11 cellular contexts compared by ENCODE assay signal in the genomic region with DNA sequence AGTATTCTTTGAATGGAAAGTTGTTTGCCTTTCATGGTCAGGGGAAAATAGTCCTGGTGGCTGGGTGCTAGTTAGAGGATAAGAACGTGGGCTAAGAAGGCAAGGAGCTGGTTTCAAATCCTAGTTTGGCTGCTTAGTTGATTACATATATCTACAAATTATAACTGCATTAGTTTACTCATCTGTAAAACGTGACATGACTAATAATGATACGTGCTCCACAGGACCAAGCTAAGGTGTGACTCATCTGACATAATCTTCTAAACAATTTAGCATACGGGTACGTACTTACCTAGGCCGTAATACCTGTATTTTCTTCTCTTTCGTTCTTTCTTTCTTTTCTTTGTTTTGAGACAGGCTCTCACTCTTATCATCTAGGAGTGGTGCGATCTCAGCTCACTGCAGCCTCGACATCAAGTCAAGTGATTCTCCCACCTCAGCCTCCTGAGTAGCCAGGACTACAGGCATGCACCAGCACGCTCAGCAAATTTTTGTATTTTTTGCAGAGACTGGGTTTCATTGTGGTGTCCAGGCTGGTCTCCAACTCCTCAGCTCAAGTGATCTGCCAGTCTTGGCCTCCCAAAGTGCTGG.
A peak's percentile ranks its signal among the peaks of the same experiment; 100 is the strongest.
DNase-seq lines count a peak whose midpoint lies in the region; ATAC-seq, FAIRE-seq and TF ChIP-seq lines count a peak whose summit lies in the region.
"Had no signal": no experiment of that assay in that cellular context is flagged by ENCODE, and none has a peak within 500 bp of the region (broad histone marks: within the 10 kb centered on the region; RNA-seq: fewer than 3 reads in every experiment).

No MANE protein-coding gene starts in this region.

- H3K4me2 ChIP-seq in K562 (ENCODE audit: insufficient read depth, low read length): no peak overlapping the region

- H2AFZ ChIP-seq in K562 (ENCODE audit: low read depth, low read length): no peak overlapping the region

- intact Hi-C loops in K562 (cut with micrococcal nuclease) (no loop called here), left colon (cut with DNase I, micrococcal nuclease) (no loop called here)

- TF ChIP-seq CTCF in K562 (IDR thresholded peaks at IDR 0.05 in 2 of 3, conservative IDR thresholded peaks at IDR 0.05 in 1 of 3; ENCODE audit: insufficient read depth in 2 of 3, low read depth in 1 of 3, low read length in 3 of 3): no peak

- TF ChIP-seq EP300 in K562 (IDR thresholded peaks at IDR 0.05; ENCODE audit: low read length): no peak

- H4K20me1 ChIP-seq in K562 (replicated peaks; ENCODE audit: control insufficient read depth, insufficient read depth, low read length): no peaks in the 10 kb centered on the region

- H3K27me3 ChIP-seq in K562 (ENCODE audit: control insufficient read depth in 2 of 2, insufficient read depth in 2 of 2, low read length in 2 of 2): no peaks in the 10 kb centered on the region

- TF ChIP-seq POLR2A in K562 (conservative IDR thresholded peaks at IDR 0.05): no peak

- no peak for DNase-seq in activated CD4-positive, CD25-positive, alpha-beta regulatory T cell (lab: John Stamatoyannopoulos, UW)
- DNase-seq in K562 (ENCODE audit: extremely low read depth in 1 of 4, low spot score in 3 of 4) (no peak), kidney glomerular epithelial cell (lab: John Stamatoyannopoulos, UW) (peak; percentile 1), urothelium cell line (ENCODE audit: low spot score) (peak; percentile 7), left colon (no peak), NCI-H524 (lab: John Stamatoyannopoulos, UW) (no peak)
- DNase-seq: DMS79 treated with DMSO at 0.1 percent for 48 hours; effector CD8-positive, alpha-beta T cell; T1000 had no signal

- TF ChIP-seq RAD21 in K562 (CRISPR knock-in tag; conservative IDR thresholded peaks at IDR 0.05 in 1 of 2, IDR thresholded peaks at IDR 0.05 in 1 of 2): no peak

- H3K4me1 ChIP-seq in K562 (replicated peaks in 1 of 2; ENCODE audit: control insufficient read depth in 2 of 2, insufficient read depth in 2 of 2, low read length in 2 of 2): no peaks in the 10 kb centered on the region

- WGBS in K562 (ENCODE audit: insufficient coverage, low coverage, missing lambda C conversion rate): 10% methylated on average over 10 of the region's 10 CpGs

- FAIRE-seq in K562 (lab: Jason Lieb, UNC) (no peak), urothelium cell line (lab: Jason Lieb, UNC) (no peak)

- ATAC-seq in activated CD4-positive, CD25-positive, alpha-beta regulatory T cell treated with anti-CD3 and anti-CD28 coated beads, Interleukin-2, amount 50 U/mL, for 24 hours: peak; percentile 24 to 28
- peak; percentile 47; the same call in 1 of the 3 replicates for ATAC-seq in K562
- no peak for ATAC-seq in left colon
- no peak for ATAC-seq in HG03039 (IDR thresholded peaks at IDR 0.05; ENCODE audit: unreplicated experiment)

- in situ Hi-C loops in K562 (cut with MboI): no loop called here

- H3K36me3 ChIP-seq in K562 (ENCODE audit: control insufficient read depth, insufficient read depth, low read length): no peaks in the 10 kb centered on the region

- H3K9me1 ChIP-seq in K562 (ENCODE audit: control insufficient read depth, insufficient read depth, low read length): no peaks in the 10 kb centered on the region

- no peak overlapping the region for H3K4me3 ChIP-seq in K562

- no peaks in the 10 kb centered on the region for H3K9me3 ChIP-seq in K562 (replicated peaks; ENCODE audit: control insufficient read depth, insufficient read depth, low read depth, low read length)

- no TSS peak for BruUV-seq in K562 (replicated peaks; lab: Mats Ljungman, UMichigan)

- POLR2A ChIA-PET in K562 (lab: Yijun Ruan, JAX): interaction anchor here (1.3 kb wide), 1 partner anchor 11 kb away, joined by 3 read pairs; no protein-coding TSS in a partner anchor

- no peaks in the 10 kb centered on the region for H3K79me2 ChIP-seq in K562 (ENCODE audit: control insufficient read depth, insufficient read depth, low read length)

- H3K9ac ChIP-seq in K562 (ENCODE audit: insufficient read depth in 1 of 2, low read depth in 2 of 2, low read length in 2 of 2): no peak overlapping the region

- CTCF ChIA-PET in K562 (lab: Yijun Ruan, JAX; ENCODE audit: low intra/inter-chr PET ratio): no interaction called here

- H3K27ac ChIP-seq in K562 (ENCODE audit: extremely low read depth, low read depth, low read length): no peak overlapping the region

TF ChIP-seq in K562, 482 proteins besides CTCF, POLR2A, EP300 and RAD21:
- TF ChIP-seq, protein P1, sequence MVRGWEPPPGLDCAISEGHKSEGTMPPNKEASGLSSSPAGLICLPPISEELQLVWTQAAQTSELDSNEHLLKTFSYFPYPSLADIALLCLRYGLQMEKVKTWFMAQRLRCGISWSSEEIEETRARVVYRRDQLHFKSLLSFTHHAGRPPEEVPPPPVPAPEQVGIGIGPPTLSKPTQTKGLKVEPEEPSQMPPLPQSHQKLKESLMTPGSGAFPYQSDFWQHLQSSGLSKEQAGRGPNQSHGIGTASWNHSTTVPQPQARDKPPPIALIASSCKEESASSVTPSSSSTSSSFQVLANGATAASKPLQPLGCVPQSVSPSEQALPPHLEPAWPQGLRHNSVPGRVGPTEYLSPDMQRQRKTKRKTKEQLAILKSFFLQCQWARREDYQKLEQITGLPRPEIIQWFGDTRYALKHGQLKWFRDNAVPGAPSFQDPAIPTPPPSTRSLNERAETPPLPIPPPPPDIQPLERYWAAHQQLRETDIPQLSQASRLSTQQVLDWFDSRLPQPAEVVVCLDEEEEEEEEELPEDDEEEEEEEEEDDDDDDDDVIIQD (CRISPR knock-in tag; IDR thresholded peaks at IDR 0.05): no peak
- TF ChIP-seq SMC3 (conservative IDR thresholded peaks at IDR 0.05; ENCODE audit: insufficient read depth, low read depth, low read length) (no peak), POLR2AphosphoS5 (IDR thresholded peaks at IDR 0.05; ENCODE audit: control insufficient read depth, insufficient read depth, low read depth, low read length) (no peak), MXI1 (IDR thresholded peaks at IDR 0.05; ENCODE audit: low read depth, low read length) (no peak), MYBL2 (IDR thresholded peaks at IDR 0.05; ENCODE audit: low read depth) (no peak), MYBL2 (CRISPR knock-in tag; IDR thresholded peaks at IDR 0.05; ENCODE audit: borderline replicate concordance) (no peak), KAT7 (CRISPR knock-in tag; IDR thresholded peaks at IDR 0.05; ENCODE audit: borderline replicate concordance) (no peak), GATAD2B (IDR thresholded peaks at IDR 0.05; ENCODE audit: borderline replicate concordance) (no peak), MTF1 (CRISPR knock-in tag; IDR thresholded peaks at IDR 0.05; ENCODE audit: borderline replicate concordance) (no peak), ZNF445 (CRISPR knock-in tag; IDR thresholded peaks at IDR 0.05; ENCODE audit: low read depth) (no peak), ZNF175 (CRISPR knock-in tag; IDR thresholded peaks at IDR 0.05; ENCODE audit: low read depth) (no peak), CEBPB (tag; IDR thresholded peaks at IDR 0.05) (no peak), ZNF408 (CRISPR knock-in tag; IDR thresholded peaks at IDR 0.05; ENCODE audit: low read depth) (no peak), ZC3H11A (IDR thresholded peaks at IDR 0.05; ENCODE audit: low read depth, low read length) (no peak), POLR3G (IDR thresholded peaks at IDR 0.05; ENCODE audit: extremely low read depth, insufficient read length, insufficient replicate concordance) (no peak)
- TF ChIP-seq, protein P2, sequence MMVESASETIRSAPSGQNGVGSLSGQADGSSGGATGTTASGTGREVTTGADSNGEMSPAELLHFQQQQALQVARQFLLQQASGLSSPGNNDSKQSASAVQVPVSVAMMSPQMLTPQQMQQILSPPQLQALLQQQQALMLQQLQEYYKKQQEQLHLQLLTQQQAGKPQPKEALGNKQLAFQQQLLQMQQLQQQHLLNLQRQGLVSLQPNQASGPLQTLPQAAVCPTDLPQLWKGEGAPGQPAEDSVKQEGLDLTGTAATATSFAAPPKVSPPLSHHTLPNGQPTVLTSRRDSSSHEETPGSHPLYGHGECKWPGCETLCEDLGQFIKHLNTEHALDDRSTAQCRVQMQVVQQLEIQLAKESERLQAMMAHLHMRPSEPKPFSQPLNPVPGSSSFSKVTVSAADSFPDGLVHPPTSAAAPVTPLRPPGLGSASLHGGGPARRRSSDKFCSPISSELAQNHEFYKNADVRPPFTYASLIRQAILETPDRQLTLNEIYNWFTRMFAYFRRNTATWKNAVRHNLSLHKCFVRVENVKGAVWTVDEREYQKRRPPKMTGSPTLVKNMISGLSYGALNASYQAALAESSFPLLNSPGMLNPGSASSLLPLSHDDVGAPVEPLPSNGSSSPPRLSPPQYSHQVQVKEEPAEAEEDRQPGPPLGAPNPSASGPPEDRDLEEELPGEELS (CRISPR knock-in tag; IDR thresholded peaks at IDR 0.05; ENCODE audit: borderline replicate concordance): no peak
- TF ChIP-seq, protein P3, sequence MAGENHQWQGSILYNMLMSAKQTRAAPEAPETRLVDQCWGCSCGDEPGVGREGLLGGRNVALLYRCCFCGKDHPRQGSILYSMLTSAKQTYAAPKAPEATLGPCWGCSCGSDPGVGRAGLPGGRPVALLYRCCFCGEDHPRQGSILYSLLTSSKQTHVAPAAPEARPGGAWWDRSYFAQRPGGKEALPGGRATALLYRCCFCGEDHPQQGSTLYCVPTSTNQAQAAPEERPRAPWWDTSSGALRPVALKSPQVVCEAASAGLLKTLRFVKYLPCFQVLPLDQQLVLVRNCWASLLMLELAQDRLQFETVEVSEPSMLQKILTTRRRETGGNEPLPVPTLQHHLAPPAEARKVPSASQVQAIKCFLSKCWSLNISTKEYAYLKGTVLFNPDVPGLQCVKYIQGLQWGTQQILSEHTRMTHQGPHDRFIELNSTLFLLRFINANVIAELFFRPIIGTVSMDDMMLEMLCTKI (IDR thresholded peaks at IDR 0.05; ENCODE audit: partially characterized antibody): no peak

Comparison
In these comparisons a context has a peak if more than half of its experiments do, and no peak if none do; other contexts are left out.
1. ATAC-seq: peak in activated CD4-positive, CD25-positive, alpha-beta regulatory T cell treated with anti-CD3 and anti-CD28 coated beads, Interleukin-2, amount 50 U/mL, for 24 hours (2 of 2) and K562 (single experiment); none in left colon (single experiment) and HG03039 (single experiment).
2. DNase-seq: peak in kidney glomerular epithelial cell (single experiment) and urothelium cell line (single experiment); none in activated CD4-positive, CD25-positive, alpha-beta regulatory T cell (0 of 4), K562 (0 of 4), left colon (0 of 2) and NCI-H524 (0 of 2).